ENCODE assay signal across 31 cellular contexts in genomic region chr5:2867373-2867933, GRCh38.
"Had no signal": no experiment of that assay in that cellular context is flagged by ENCODE, and none has a peak within 500 bp of the region (broad histone marks: within the 10 kb centered on the region; RNA-seq: fewer than 3 reads in every experiment).

No MANE protein-coding gene starts in this region.

- H3K4me1 ChIP-seq: ascending aorta, Peyer's patch, SJSA1 had no signal

- H3K9me3 ChIP-seq: ascending aorta, Peyer's patch, SK-N-SH had no signal

- H3K36me3 Mint-ChIP-seq: activated naive CD4-positive, alpha-beta T cell treated with anti-CD3 and anti-CD28 coated beads, Interleukin-2, amount 50 U/mL, for 24 hours; activated naive CD8-positive, alpha-beta T cell treated with anti-CD3 and anti-CD28 coated beads, Interleukin-2, amount 10 ng/mL, durations not matched to agents 7 days and 5 days had no signal

- H3K9me3 Mint-ChIP-seq: activated naive CD4-positive, alpha-beta T cell treated with anti-CD3 and anti-CD28 coated beads, Interleukin-2, amount 50 U/mL, for 24 hours had no signal

- H3K4me2 ChIP-seq: SK-N-SH had no signal

- H3K9ac ChIP-seq: SK-N-SH had no signal

- H3K36me3 ChIP-seq: ascending aorta, cardiac muscle cell, Peyer's patch, SJSA1 had no signal

- H3K27me3 ChIP-seq: ascending aorta, cardiac muscle cell, Peyer's patch, SJSA1 had no signal

- H3K4me1 Mint-ChIP-seq: activated CD4-positive, alpha-beta T cell treated with anti-CD3 and anti-CD28 coated beads, Interleukin-2, amount 10 ng/mL, durations not matched to agents 24 days and 14 days; activated naive CD4-positive, alpha-beta T cell treated with anti-CD3 and anti-CD28 coated beads, Interleukin-2, amount 50 U/mL, for 24 hours; activated naive CD8-positive, alpha-beta T cell treated with anti-CD3 and anti-CD28 coated beads, Interleukin-2, amount 10 ng/mL, durations not matched to agents 7 days and 5 days; central memory CD8-positive, alpha-beta T cell had no signal

- FAIRE-seq: K562, TTC549 had no signal

- H3K4me3 Mint-ChIP-seq: activated CD4-positive, alpha-beta T cell treated with anti-CD3 and anti-CD28 coated beads, Interleukin-2, amount 10 ng/mL, durations not matched to agents 24 days and 14 days; activated CD8-positive, alpha-beta T cell treated with anti-CD3 and anti-CD28 coated beads for 36 hours; activated naive CD4-positive, alpha-beta T cell treated with anti-CD3 and anti-CD28 coated beads, Interleukin-2, amount 50 U/mL, for 24 hours; activated naive CD8-positive, alpha-beta T cell treated with anti-CD3 and anti-CD28 coated beads, Interleukin-2, amount 10 ng/mL, durations not matched to agents 7 days and 5 days; central memory CD8-positive, alpha-beta T cell; T-helper 1 cell treated with Interleukin-12 subunit alpha and Interleukin-12 subunit beta and Interleukin-4 antibody, amounts not matched to agents 30 μg/mL and 1 μg/mL, for 36 hours; T-helper 2 cell treated with Interferon-gamma antibody and Interleukin-4, amounts not matched to agents 5 μg/mL and 100 μg/mL, for 36 hours had no signal

- H3K27me3 Mint-ChIP-seq: activated CD4-positive, alpha-beta T cell treated with anti-CD3 and anti-CD28 coated beads, Interleukin-2, amount 10 ng/mL, durations not matched to agents 24 days and 14 days; activated CD8-positive, alpha-beta T cell treated with anti-CD3 and anti-CD28 coated beads for 36 hours; activated naive CD4-positive, alpha-beta T cell treated with anti-CD3 and anti-CD28 coated beads, Interleukin-2, amount 50 U/mL, for 24 hours; activated naive CD8-positive, alpha-beta T cell treated with anti-CD3 and anti-CD28 coated beads, Interleukin-2, amount 10 ng/mL, durations not matched to agents 7 days and 5 days; central memory CD8-positive, alpha-beta T cell had no signal

- H3K27ac Mint-ChIP-seq: activated CD4-positive, alpha-beta T cell treated with anti-CD3 and anti-CD28 coated beads, Interleukin-2, amount 10 ng/mL, durations not matched to agents 24 days and 14 days; activated CD8-positive, alpha-beta T cell treated with anti-CD3 and anti-CD28 coated beads for 36 hours; activated naive CD4-positive, alpha-beta T cell treated with anti-CD3 and anti-CD28 coated beads, Interleukin-2, amount 50 U/mL, for 24 hours; activated naive CD8-positive, alpha-beta T cell treated with anti-CD3 and anti-CD28 coated beads, Interleukin-2, amount 10 ng/mL, durations not matched to agents 7 days and 5 days; activated T-helper 2 cell treated with anti-CD3 and anti-CD28 coated beads, Interferon-gamma antibody, Interleukin-2, Interleukin-4, amounts not matched to agents 10 μg/mL and 5 μg/mL and 100 μg/mL, durations not matched to agents 14 hours and 24 hours and 36 hours; T-helper 1 cell treated with Interleukin-12 subunit alpha and Interleukin-12 subunit beta and Interleukin-4 antibody, amounts not matched to agents 30 μg/mL and 1 μg/mL, for 36 hours; T-helper 2 cell treated with Interferon-gamma antibody and Interleukin-4, amounts not matched to agents 5 μg/mL and 100 μg/mL, for 36 hours had no signal

- H3K4me3 ChIP-seq: ascending aorta, cardiac muscle cell, K562, Peyer's patch, SJSA1 had no signal

- H3K27ac ChIP-seq: ascending aorta, cardiac muscle cell, Peyer's patch, SJSA1 had no signal

- DNase-seq: activated CD4-positive, alpha-beta T cell treated with anti-CD3 and anti-CD28 coated beads, Interleukin-2, amount 10 ng/mL, durations not matched to agents 24 days and 14 days; activated CD4-positive, alpha-beta T cell treated with anti-CD3 and anti-CD28 coated beads, Interleukin-2, amount 50 U/mL, for 4 hours; activated CD8-positive, alpha-beta T cell treated with anti-CD3 and anti-CD28 coated beads for 36 hours; activated gamma-delta T cell; activated naive CD4-positive, alpha-beta T cell treated with Interleukin-2 at 50 U/mL for 16 hours; activated naive CD8-positive, alpha-beta T cell treated with anti-CD3 and anti-CD28 coated beads, Interleukin-2, amount 10 ng/mL, durations not matched to agents 7 days and 5 days; activated T-cell treated with anti-CD3 and anti-CD28 coated beads, Interleukin-2, amount 50 U/mL, for 1 hour; NCI-H1092 treated with DMSO at 0.1 percent for 48 hours; NCI-H1417; NCI-H1930; NCI-H2081 treated with DMSO at 0.1 percent for 48 hours; NCI-H2171; NCI-H510A; NCI-H526; NCI-H82; NK-92 treated with Interleukin-12 subunit alpha and Interleukin-12 subunit beta, amount 100 ng/mL, for 24 hours; PC-3; Peyer's patch; RPMI8226; SHP77 treated with DMSO at 0.1 percent for 48 hours; SK-N-SH had no signal

- ATAC-seq: activated CD8-positive, alpha-beta T cell treated with anti-CD3 and anti-CD28 coated beads for 36 hours; K562; PC-3 had no signal
